Comparison of ENCODE assay signal across 1 cellular context in genomic region chr11:65622011-65622410, GRCh38.
TF ChIP-seq lines count a peak whose summit lies in the region.

No MANE protein-coding gene starts in this region.

TF ChIP-seq in K562, 482 proteins besides CTCF, POLR2A, EP300 and RAD21:
- TF ChIP-seq POLR2G (IDR thresholded peaks at IDR 0.05; ENCODE audit: low read depth, low read length), result 0 out of 2 replicates have a peak, but pooled peaks have one; percentile 23
- 0 out of 2 replicates have a peak, but pooled peaks have one; percentile 3 for TF ChIP-seq ZBTB33 (CRISPR knock-in tag; IDR thresholded peaks at IDR 0.05)
- TF ChIP-seq ZBED1 (IDR thresholded peaks at IDR 0.05), result no peak
